ENCODE assay signal across 8 cellular contexts in the genomic region with DNA sequence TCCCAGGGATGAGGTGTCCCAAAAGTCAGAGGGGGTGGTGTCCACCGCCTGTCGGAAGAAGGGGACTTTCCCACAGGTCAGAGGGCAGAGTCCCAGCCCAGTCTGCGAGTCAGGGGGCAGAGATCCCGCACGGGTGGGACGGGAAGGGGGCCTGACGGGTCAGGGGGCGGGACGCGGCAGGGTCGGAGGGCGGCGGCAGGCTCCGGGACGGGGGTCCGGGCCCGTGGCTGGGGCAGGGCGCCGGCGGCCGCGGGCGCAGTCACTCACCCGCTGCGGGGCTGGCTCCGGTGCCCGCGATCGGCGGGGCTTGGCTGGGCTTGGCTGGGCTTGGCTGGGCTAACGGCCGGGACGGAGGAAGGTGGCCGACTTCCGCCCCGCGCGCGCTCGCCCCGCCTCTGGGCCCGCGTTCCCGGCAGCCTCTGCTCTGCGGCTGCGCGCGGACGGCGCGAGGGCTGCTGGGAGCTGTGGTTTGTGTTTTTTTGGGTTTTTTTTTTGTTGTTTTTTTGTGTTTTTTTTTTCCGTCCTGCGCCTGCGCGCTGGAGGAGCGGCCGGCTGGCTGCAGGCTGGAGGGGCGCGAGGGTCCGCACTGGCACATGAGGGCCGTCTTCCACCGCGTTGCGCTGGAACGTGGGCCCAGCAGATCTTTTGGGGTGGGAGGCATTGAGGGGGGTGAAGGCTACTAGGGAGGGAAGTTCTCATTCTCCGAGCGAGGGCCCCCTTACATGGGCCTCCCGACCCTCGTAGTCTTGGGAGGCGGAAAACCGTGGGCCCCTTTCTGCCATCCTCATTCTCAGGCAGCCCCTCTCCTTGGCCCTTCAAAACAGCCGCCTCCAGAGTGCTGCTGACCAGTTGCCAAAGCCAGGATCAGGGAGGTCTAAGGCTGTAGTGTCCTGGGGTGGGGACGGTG. TPM values are rescaled to one million over a fixed set of nuclear protein-coding genes. Genes with fewer than 3 reads are reported as not detected.
DNase-seq lines count a peak whose midpoint lies in the region; ATAC-seq and TF ChIP-seq lines count a peak whose summit lies in the region.

A gene (minus strand): TSS at position 368 of the 907 bp plus-strand sequence. CDS start 12,142 bp downstream, outside the sequence.

- H3K27ac ChIP-seq in C4-2B: peak within 1 kb of the TSS; percentile 98

- in situ Hi-C loops in endometrial microvascular endothelial cells (cut with HindIII; ENCODE audit: inconsistent ontology term, low pct_unique_long_range_greater_than_20kb, low sequenced_read_pairs): no loop called here

- H3K4me1 Mint-ChIP-seq in activated CD8-positive, alpha-beta memory T cell treated with anti-CD3 and anti-CD28 coated beads, Interleukin-2, amount 10 ng/mL, durations not matched to agents 7 days and 5 days: peaks cover 44% of the 10 kb centered on the region
- peaks cover 35% of the 10 kb centered on the region for H3K4me1 Mint-ChIP-seq in mesothelial cell of epicardium

- peak within 1 kb of the TSS; percentile 93 for H3K27ac Mint-ChIP-seq in activated CD8-positive, alpha-beta memory T cell treated with anti-CD3 and anti-CD28 coated beads, Interleukin-2, amount 10 ng/mL, durations not matched to agents 7 days and 5 days
- peak within 1 kb of the TSS; percentile 78 for H3K27ac Mint-ChIP-seq in mesothelial cell of epicardium

- TF ChIP-seq CTCF in C4-2B (conservative IDR thresholded peaks at IDR 0.05): no peak
- TF ChIP-seq CTCF in mesothelial cell of epicardium (IDR thresholded peaks at IDR 0.05; ENCODE audit: unreplicated experiment): no peak

- ATAC-seq in HG03442 (IDR thresholded peaks at IDR 0.05; ENCODE audit: unreplicated experiment): peak; percentile 90
- peak; percentile 95 for ATAC-seq in activated CD8-positive, alpha-beta memory T cell treated with anti-CD3 and anti-CD28 coated beads, Interleukin-2, amount 10 ng/mL, durations not matched to agents 7 days and 5 days

- peaks cover 5% of the 10 kb centered on the region for H3K36me3 Mint-ChIP-seq in activated CD8-positive, alpha-beta memory T cell treated with anti-CD3 and anti-CD28 coated beads, Interleukin-2, amount 10 ng/mL, durations not matched to agents 7 days and 5 days
- H3K36me3 Mint-ChIP-seq in mesothelial cell of epicardium: peaks cover 3% of the 10 kb centered on the region

- CTCF ChIA-PET in activated CD8-positive, alpha-beta memory T cell treated with anti-CD3 and anti-CD28 coated beads, Interleukin-2, amount 10 ng/mL, durations not matched to agents 7 days and 5 days (lab: Charles Lee): interaction anchor here (0.8 to 1.0 kb wide), 2 partner anchors 17 to 33 kb away, joined by 4 read pairs; no protein-coding TSS in a partner anchor

- H3K4me3 Mint-ChIP-seq in activated CD8-positive, alpha-beta memory T cell treated with anti-CD3 and anti-CD28 coated beads, Interleukin-2, amount 10 ng/mL, durations not matched to agents 7 days and 5 days: peak within 1 kb of the TSS; percentile 85
- H3K4me3 Mint-ChIP-seq in mesothelial cell of epicardium: peak within 1 kb of the TSS; percentile 89

- H3K27me3 Mint-ChIP-seq in activated CD8-positive, alpha-beta memory T cell treated with anti-CD3 and anti-CD28 coated beads, Interleukin-2, amount 10 ng/mL, durations not matched to agents 7 days and 5 days: peaks cover 13% of the 10 kb centered on the region
- H3K27me3 Mint-ChIP-seq in mesothelial cell of epicardium (ENCODE audit: low read depth): no peaks in the 10 kb centered on the region

- peaks cover 3% of the 10 kb centered on the region for H3K9me3 Mint-ChIP-seq in activated CD8-positive, alpha-beta memory T cell treated with anti-CD3 and anti-CD28 coated beads, Interleukin-2, amount 10 ng/mL, durations not matched to agents 7 days and 5 days (ENCODE audit: low read depth)
- peaks cover 14% of the 10 kb centered on the region for H3K9me3 Mint-ChIP-seq in mesothelial cell of epicardium

- DNase-seq in GM19238 (ENCODE audit: insufficient read length, low spot score) (peak; percentile 99), NOMO-1 (lab: John Stamatoyannopoulos, UW; ENCODE audit: unreplicated experiment in 2 of 2) (peak; percentile 73 to 80), mesothelial cell of epicardium (ENCODE audit: low spot score in 2 of 2, unreplicated experiment in 2 of 2) (peak; percentile 80 to 92)
- peak; percentile 89 for DNase-seq in activated CD8-positive, alpha-beta memory T cell treated with anti-CD3 and anti-CD28 coated beads, Interleukin-2, amount 10 ng/mL, durations not matched to agents 7 days and 5 days
- DNase-seq in stimulated activated CD8-positive, alpha-beta memory T cell treated with anti-CD3 and anti-CD28 coated beads, Interleukin-15, amount 100 ng/mL, for 48 hours (ENCODE audit: low read depth in 2 of 2): peak; percentile 75 to 79

RNA-seq across cellular contexts. Expression of the gene that starts here (rescaled TPM):
- 10 to 100 TPM; 67.2 to 78.3 TPM for total RNA-seq in activated CD8-positive, alpha-beta memory T cell treated with anti-CD3 and anti-CD28 coated beads, Interleukin-2, amount 10 ng/mL, durations not matched to agents 7 days and 5 days
- total RNA-seq in endometrial microvascular endothelial cells (ENCODE audit: inconsistent ontology term) (89.3 TPM), mesothelial cell of epicardium (64.2 to 79.3 TPM (median 68.2 TPM) in 3 replicates)

Comparison
In these comparisons a context has a peak if more than half of its experiments do, and no peak if none do; other contexts are left out.
1. Peak in every context shown above with its lines: DNase-seq, ATAC-seq and H3K27ac ChIP-seq.